In the genomic region with DNA sequence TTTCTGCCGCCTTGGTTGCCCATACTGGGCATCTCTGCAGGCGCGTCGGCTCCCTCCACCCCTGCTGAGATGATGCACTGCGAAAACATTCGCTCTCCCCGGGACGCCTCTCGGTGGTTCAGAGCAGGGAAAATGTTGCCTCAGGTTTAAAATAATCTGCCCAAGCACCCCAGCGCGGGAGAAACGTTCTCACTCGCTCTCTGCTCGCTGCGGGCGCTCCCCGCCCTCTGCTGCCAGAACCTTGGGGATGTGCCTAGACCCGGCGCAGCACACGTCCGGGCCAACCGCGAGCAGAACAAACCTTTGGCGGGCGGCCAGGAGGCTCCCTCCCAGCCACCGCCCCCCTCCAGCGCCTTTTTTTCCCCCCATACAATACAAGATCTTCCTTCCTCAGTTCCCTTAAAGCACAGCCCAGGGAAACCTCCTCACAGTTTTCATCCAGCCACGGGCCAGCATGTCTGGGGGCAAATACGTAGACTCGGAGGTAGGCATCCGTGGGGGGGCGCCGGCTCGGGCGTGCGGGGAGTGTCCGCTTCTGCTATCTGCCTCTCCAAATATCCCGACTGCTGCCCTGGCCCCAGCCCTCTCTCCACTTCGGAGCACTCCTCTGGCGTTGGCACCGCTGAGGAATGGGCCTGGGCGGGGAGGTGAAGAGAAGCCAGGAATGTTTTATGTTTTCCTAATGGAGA, we compare ENCODE assay signal across 8 cellular contexts. TPM values are rescaled to one million over a fixed set of nuclear protein-coding genes. Genes with fewer than 3 reads are reported as not detected.
DNase-seq lines count a peak whose midpoint lies in the region; ATAC-seq, FAIRE-seq and TF ChIP-seq lines count a peak whose summit lies in the region.

A gene with protein sequence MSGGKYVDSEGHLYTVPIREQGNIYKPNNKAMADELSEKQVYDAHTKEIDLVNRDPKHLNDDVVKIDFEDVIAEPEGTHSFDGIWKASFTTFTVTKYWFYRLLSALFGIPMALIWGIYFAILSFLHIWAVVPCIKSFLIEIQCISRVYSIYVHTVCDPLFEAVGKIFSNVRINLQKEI (plus strand): TSS at position 428 of the 689 bp plus-strand sequence. CDS start 27 bp downstream, at position 455.

- TF ChIP-seq CTCF in AG09319 (IDR thresholded peaks at IDR 0.05; ENCODE audit: low read depth, low read length) (peak; percentile 20), omental fat pad (IDR thresholded peaks at IDR 0.05) (no peak)

- intact Hi-C loops in cardiac septum (cut with DNase I): loop anchor here (2.0 to 10.0 kb wide), 5 partner anchors 14 to 280 kb away; no protein-coding TSS in a partner anchor

- DNase-seq in AG09319 (ENCODE audit: extremely low read depth, low read depth) (peak; percentile 79), RCC 7860 (ENCODE audit: low spot score) (peak; percentile 99), amniotic stem cell (lab: John Stamatoyannopoulos, UW) (peak; percentile 91), cardiac septum (ENCODE audit: low spot score) (peak; percentile 92), omental fat pad (ENCODE audit: low spot score) (peak; percentile 53)

- ATAC-seq in GM21576 (IDR thresholded peaks at IDR 0.05; ENCODE audit: unreplicated experiment) (peak; percentile 30), omental fat pad (ENCODE audit: low FRiP score) (peak; percentile 76), HG03095 (IDR thresholded peaks at IDR 0.05; ENCODE audit: unreplicated experiment) (no peak), GM18520 (IDR thresholded peaks at IDR 0.05; ENCODE audit: unreplicated experiment) (no peak)

- FAIRE-seq in RCC 7860 (lab: Jason Lieb, UNC): peak; percentile 87

RNA-seq across cellular contexts. Expression of the gene that starts here (rescaled TPM):
- total RNA-seq in cardiac septum: 311 TPM
- 100 to 1,000 TPM; 354 to 482 (median 468) TPM for total RNA-seq in omental fat pad

Comparison
In these comparisons a context has a peak if more than half of its experiments do, and no peak if none do; other contexts are left out.
1. ATAC-seq: peak in GM21576 (single experiment) and omental fat pad (single experiment); none in HG03095 (single experiment) and GM18520 (single experiment).
2. Peak in every context shown above with its lines, with median percentiles within 50 percentile points of each other: DNase-seq.